15 cellular contexts compared by ENCODE assay signal in the genomic region with DNA sequence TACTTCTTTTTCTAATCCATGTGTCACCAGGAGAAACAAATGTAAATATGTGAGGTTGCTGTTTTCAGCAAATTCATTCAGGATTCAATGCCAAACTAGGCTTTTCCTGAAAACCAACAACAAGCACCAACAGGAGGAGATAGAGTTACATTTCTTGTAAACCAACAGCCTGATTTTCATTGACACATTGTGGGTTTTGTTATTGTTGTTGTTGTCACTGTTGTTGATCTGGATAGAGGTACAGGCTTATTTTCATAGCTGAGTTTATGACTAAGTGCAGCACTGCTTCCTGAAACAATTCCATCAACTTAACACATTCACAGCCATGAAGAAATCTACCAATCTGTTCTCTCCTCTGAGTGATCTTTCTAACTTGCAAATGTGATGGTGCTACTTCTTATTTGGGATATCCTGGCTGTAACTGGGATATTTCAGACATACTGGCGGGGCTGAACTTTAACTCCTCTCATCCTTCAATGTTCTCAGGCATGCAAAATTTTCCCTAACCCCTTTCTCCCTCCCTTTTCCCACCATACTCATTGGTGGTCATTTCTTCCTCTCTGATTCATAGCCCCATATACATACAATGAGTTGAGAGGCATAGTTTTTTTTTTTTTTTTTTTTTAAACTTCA.
DNase-seq lines count a peak whose midpoint lies in the region; ATAC-seq, FAIRE-seq and TF ChIP-seq lines count a peak whose summit lies in the region.
"Had no signal": no experiment of that assay in that cellular context is flagged by ENCODE, and none has a peak within 500 bp of the region (broad histone marks: within the 10 kb centered on the region; RNA-seq: fewer than 3 reads in every experiment).

No MANE protein-coding gene starts in this region.

- H3K4me2 ChIP-seq in GM23248 (ENCODE audit: unreplicated experiment) = peak overlapping the region; percentile 22

- H3K36me3 ChIP-seq in GM23248 (ENCODE audit: low read depth) = no peaks in the 10 kb centered on the region
- no peaks in the 10 kb centered on the region for H3K36me3 ChIP-seq in MG63
- H3K36me3 ChIP-seq: Peyer's patch had no signal

- H3K79me2 ChIP-seq in GM23248 (ENCODE audit: insufficient read depth) = no peaks in the 10 kb centered on the region

- DNase-seq in GM23248 (peak; percentile 53), foreskin keratinocyte (peak in 1 of 2 donors; percentile 34), retinal pigment epithelial cell (ENCODE audit: low read depth) (no peak), D721Med (ENCODE audit: insufficient read length, low spot score) (no peak), MG63 (no peak)
- DNase-seq: activated T-cell treated with anti-CD3 and anti-CD28 coated beads, Interleukin-2, amount 50 U/mL, for 72 hours; naive thymus-derived CD8-positive, alpha-beta T cell; NCI-H2171; Peyer's patch; stimulated activated CD4-positive, alpha-beta T cell treated with anti-CD3 and anti-CD28 coated beads, Interleukin-2, amount 100 ng/mL, for 48 hours had no signal

- peaks cover 10% of the 10 kb centered on the region; the same call in 1 of the 2 replicates for H3F3A ChIP-seq in GM23248 (ENCODE audit: insufficient read depth)

- H3K4me1 ChIP-seq in GM23248 (ENCODE audit: insufficient read depth) = peaks cover 16% of the 10 kb centered on the region
- H3K4me1 ChIP-seq in foreskin keratinocyte = peaks cover 13% of the 10 kb centered on the region
- H3K4me1 ChIP-seq: Peyer's patch had no signal

- H3K4me3 ChIP-seq in GM23248 (no peak overlapping the region), retinal pigment epithelial cell (ENCODE audit: low read length) (no peak overlapping the region), MG63 (no peak overlapping the region)
- H3K4me3 ChIP-seq: K562, Peyer's patch had no signal

- FAIRE-seq in D721Med (lab: Jason Lieb, UNC) = no peak
- FAIRE-seq: K562 had no signal

- no peaks in the 10 kb centered on the region for H3K27me3 ChIP-seq in GM23248 (replicated peaks; ENCODE audit: insufficient read depth)
- H3K27me3 ChIP-seq in foreskin keratinocyte = no peaks in the 10 kb centered on the region
- H3K27me3 ChIP-seq in MG63 = no peaks in the 10 kb centered on the region
- H3K27me3 ChIP-seq: Peyer's patch had no signal

- in situ Hi-C loops in GM23248 (cut with MboI) = loop anchor here (10.0 kb wide), 1 partner anchor 208 kb away; no protein-coding TSS in a partner anchor

- H3K27ac ChIP-seq in GM23248 (no peak overlapping the region), foreskin keratinocyte (no peak overlapping the region)
- H3K27ac ChIP-seq: VCaP had no signal

- 50 to 56% methylated on average over 1 of the region's 1 CpG for WGBS in GM23248 (ENCODE audit: low coverage in 1 of 2, low lambda C conversion rate in 2 of 2, missing lambda C conversion rate in 2 of 2), 2 experiments

- H2AFZ ChIP-seq in GM23248 = peak overlapping the region; percentile 38; the same call in 1 of the 2 replicates

- no peaks in the 10 kb centered on the region for H3K9me2 ChIP-seq in GM23248 (ENCODE audit: insufficient read depth)

- H3K9me3 ChIP-seq in GM23248 (ENCODE audit: low read depth) (no peaks in the 10 kb centered on the region), MG63 (peaks cover 3% of the 10 kb centered on the region; the same call in 1 of the 2 replicates)
- H3K9me3 ChIP-seq: Peyer's patch had no signal

- H4K20me1 ChIP-seq in GM23248 (ENCODE audit: insufficient read depth) = no peaks in the 10 kb centered on the region

- no peak overlapping the region for H3K9ac ChIP-seq in GM23248

- TF ChIP-seq CTCF in foreskin keratinocyte (conservative IDR thresholded peaks at IDR 0.05) (peak; percentile 43), retinal pigment epithelial cell (conservative IDR thresholded peaks at IDR 0.05; ENCODE audit: low read depth, low read length) (peak; percentile 23), D721Med (IDR thresholded peaks at IDR 0.05; ENCODE audit: insufficient read depth, missing control alignments) (no peak)

- peak; percentile 39 for ATAC-seq in SK-N-SH treated with all-trans-retinoic acid at 6 μM for 48 hours
- peak; percentile 36 for ATAC-seq in foreskin keratinocyte
- no peak for ATAC-seq in HG03439 (IDR thresholded peaks at IDR 0.05; ENCODE audit: unreplicated experiment)
- ATAC-seq in GM19324 (IDR thresholded peaks at IDR 0.05; ENCODE audit: low FRiP score, unreplicated experiment) = no peak
- ATAC-seq: activated T-cell treated with anti-CD3 and anti-CD28 coated beads, Interleukin-2, amount 50 U/mL, for 72 hours; K562; naive thymus-derived CD8-positive, alpha-beta T cell had no signal

TF ChIP-seq in SK-N-SH treated with all-trans-retinoic acid at 6 μM for 48 hours, 23 proteins besides CTCF, POLR2A, EP300 and RAD21:
- TF ChIP-seq ARNTL (CRISPR knock-in tag; IDR thresholded peaks at IDR 0.05; ENCODE audit: borderline replicate concordance, low read depth) (no peak), TCF4 (CRISPR knock-in tag; IDR thresholded peaks at IDR 0.05; ENCODE audit: borderline replicate concordance) (no peak), OSR1 (CRISPR knock-in tag; IDR thresholded peaks at IDR 0.05) (no peak), TOX (CRISPR knock-in tag; IDR thresholded peaks at IDR 0.05; ENCODE audit: borderline replicate concordance) (no peak), ESRRG (CRISPR knock-in tag; IDR thresholded peaks at IDR 0.05) (no peak), ZFP30 (CRISPR knock-in tag; IDR thresholded peaks at IDR 0.05) (no peak), PPARA (CRISPR knock-in tag; IDR thresholded peaks at IDR 0.05; ENCODE audit: borderline replicate concordance) (no peak), ZNF565 (CRISPR knock-in tag; conservative IDR thresholded peaks at IDR 0.05; ENCODE audit: low read depth) (no peak), RARB (CRISPR knock-in tag; IDR thresholded peaks at IDR 0.05) (no peak)
- TF ChIP-seq, protein P1, sequence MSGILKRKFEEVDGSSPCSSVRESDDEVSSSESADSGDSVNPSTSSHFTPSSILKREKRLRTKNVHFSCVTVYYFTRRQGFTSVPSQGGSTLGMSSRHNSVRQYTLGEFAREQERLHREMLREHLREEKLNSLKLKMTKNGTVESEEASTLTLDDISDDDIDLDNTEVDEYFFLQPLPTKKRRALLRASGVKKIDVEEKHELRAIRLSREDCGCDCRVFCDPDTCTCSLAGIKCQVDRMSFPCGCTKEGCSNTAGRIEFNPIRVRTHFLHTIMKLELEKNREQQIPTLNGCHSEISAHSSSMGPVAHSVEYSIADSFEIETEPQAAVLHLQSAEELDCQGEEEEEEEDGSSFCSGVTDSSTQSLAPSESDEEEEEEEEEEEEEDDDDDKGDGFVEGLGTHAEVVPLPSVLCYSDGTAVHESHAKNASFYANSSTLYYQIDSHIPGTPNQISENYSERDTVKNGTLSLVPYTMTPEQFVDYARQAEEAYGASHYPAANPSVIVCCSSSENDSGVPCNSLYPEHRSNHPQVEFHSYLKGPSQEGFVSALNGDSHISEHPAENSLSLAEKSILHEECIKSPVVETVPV (CRISPR knock-in tag; IDR thresholded peaks at IDR 0.05) = no peak

Comparison
In these comparisons a context has a peak if more than half of its experiments do, and no peak if none do; other contexts are left out.
1. ATAC-seq: peak in SK-N-SH treated with all-trans-retinoic acid at 6 μM for 48 hours (single experiment) and foreskin keratinocyte (single experiment); none in HG03439 (single experiment) and GM19324 (single experiment).